ENCODE assay signal across 1 cellular context in genomic region chr19:45403781-45404556, GRCh38.
TF ChIP-seq lines count a peak whose summit lies in the region.

No MANE protein-coding gene starts in this region.

TF ChIP-seq in K562, 482 proteins besides CTCF, POLR2A, EP300 and RAD21 (continues in another document):
- TF ChIP-seq ZNF232 (CRISPR knock-in tag; IDR thresholded peaks at IDR 0.05) (no peak), ZBTB11 (CRISPR knock-in tag; IDR thresholded peaks at IDR 0.05) (no peak), NFYB (IDR thresholded peaks at IDR 0.05; ENCODE audit: extremely low read depth, insufficient read length) (no peak), ZFP1 (CRISPR knock-in tag; IDR thresholded peaks at IDR 0.05) (no peak), OTX1 (CRISPR knock-in tag; IDR thresholded peaks at IDR 0.05) (no peak), ZNF124 (CRISPR knock-in tag; IDR thresholded peaks at IDR 0.05) (no peak), CBX1 (IDR thresholded peaks at IDR 0.05; ENCODE audit: low read depth) (no peak), C11orf30 (IDR thresholded peaks at IDR 0.05; ENCODE audit: low read depth) (no peak), HNRNPL (IDR thresholded peaks at IDR 0.05; ENCODE audit: low read depth, low read length) (no peak), DIDO1 (tag; IDR thresholded peaks at IDR 0.05; ENCODE audit: low read depth) (no peak), THRA (IDR thresholded peaks at IDR 0.05) (no peak), EP400 (IDR thresholded peaks at IDR 0.05) (peak; percentile 32; the same call in 1 of the 2 replicates), SFPQ (IDR thresholded peaks at IDR 0.05; ENCODE audit: low read depth, low read length) (no peak), ZBTB8A (IDR thresholded peaks at IDR 0.05; ENCODE audit: partially characterized antibody) (no peak), ZFPM2 (CRISPR knock-in tag; IDR thresholded peaks at IDR 0.05) (no peak), KAT7 (CRISPR knock-in tag; IDR thresholded peaks at IDR 0.05; ENCODE audit: borderline replicate concordance) (no peak), MNT (conservative IDR thresholded peaks at IDR 0.05) (peak in 1 of 2 experiments; percentile 52; a peak in 2 of 4 replicates), RFX1 (IDR thresholded peaks at IDR 0.05) (no peak), ZNF507 (tag; conservative IDR thresholded peaks at IDR 0.05) (no peak), FOXA3 (CRISPR knock-in tag; conservative IDR thresholded peaks at IDR 0.05 in 1 of 2, IDR thresholded peaks at IDR 0.05 in 1 of 2) (no peak; a peak in 1 of 4 replicates), ZBED1 (IDR thresholded peaks at IDR 0.05) (no peak), MITF (IDR thresholded peaks at IDR 0.05) (no peak), CBX2 (IDR thresholded peaks at IDR 0.05; ENCODE audit: insufficient read depth, low read length, poor library complexity, severe bottlenecking) (no peak), MCM5 (IDR thresholded peaks at IDR 0.05; ENCODE audit: low read depth) (no peak), MIER1 (IDR thresholded peaks at IDR 0.05; ENCODE audit: low read depth) (no peak), IRF1 (CRISPR knock-in tag; IDR thresholded peaks at IDR 0.05; ENCODE audit: borderline replicate concordance) (no peak), ZNF395 (CRISPR knock-in tag; IDR thresholded peaks at IDR 0.05) (no peak), ARID3B (CRISPR knock-in tag; IDR thresholded peaks at IDR 0.05; ENCODE audit: borderline replicate concordance) (no peak), RFX7 (CRISPR knock-in tag; IDR thresholded peaks at IDR 0.05) (no peak), ZNF76 (CRISPR knock-in tag; IDR thresholded peaks at IDR 0.05; ENCODE audit: borderline replicate concordance) (no peak), SIN3A (IDR thresholded peaks at IDR 0.05; ENCODE audit: borderline replicate concordance in 2 of 2, control insufficient read depth in 1 of 2, low read depth in 2 of 2, low read length in 2 of 2) (no peak), MTF1 (CRISPR knock-in tag; IDR thresholded peaks at IDR 0.05; ENCODE audit: borderline replicate concordance) (no peak), HBP1 (CRISPR knock-in tag; IDR thresholded peaks at IDR 0.05) (no peak), NR1H2 (CRISPR knock-in tag; IDR thresholded peaks at IDR 0.05) (no peak), U2AF1 (optimal IDR thresholded peaks at IDR 0.05; ENCODE audit: low read depth, low read length) (no peak), RBM25 (IDR thresholded peaks at IDR 0.05; ENCODE audit: low read depth, low read length, severe bottlenecking) (no peak), PHF8 (IDR thresholded peaks at IDR 0.05; ENCODE audit: borderline replicate concordance, low read length) (no peak), NELFE (IDR thresholded peaks at IDR 0.05; ENCODE audit: insufficient read depth, insufficient read length) (no peak), ZNF592 (IDR thresholded peaks at IDR 0.05) (no peak), FOS (IDR thresholded peaks at IDR 0.05; ENCODE audit: extremely low read depth, insufficient read length) (no peak), MED1 (CRISPR knock-in tag; IDR thresholded peaks at IDR 0.05; ENCODE audit: borderline replicate concordance) (no peak), SRSF1 (IDR thresholded peaks at IDR 0.05; ENCODE audit: low read depth, low read length) (no peak)
